Comparison of ENCODE assay signal across 22 cellular contexts in the genomic region with DNA sequence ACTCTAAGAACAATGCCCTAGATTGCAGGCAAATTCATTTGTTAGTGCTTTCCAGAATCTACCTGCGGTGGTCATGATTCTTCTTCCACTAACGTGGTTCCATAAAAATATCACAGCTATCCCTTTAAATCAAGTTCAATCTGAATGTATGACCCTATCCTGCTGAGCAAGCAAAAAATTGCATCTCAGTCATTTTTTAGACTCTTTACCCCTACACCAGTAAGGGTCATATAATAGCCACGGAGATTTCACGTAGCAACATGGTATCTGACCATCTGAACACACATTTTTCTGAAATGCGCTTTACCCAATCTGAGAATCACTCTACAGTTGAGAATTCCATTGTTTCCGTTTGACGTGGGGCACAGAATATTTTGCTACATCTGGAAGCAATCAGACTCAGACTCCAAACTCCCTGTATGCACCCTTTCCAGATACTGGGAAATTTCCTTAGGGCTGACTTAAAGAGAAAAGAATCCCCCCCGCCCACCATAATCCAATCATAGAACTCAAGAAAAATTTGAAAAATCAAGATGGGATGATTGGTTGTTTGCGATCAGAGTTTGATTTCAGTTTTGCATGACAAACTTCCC.
DNase-seq lines count a peak whose midpoint lies in the region; ATAC-seq, FAIRE-seq and TF ChIP-seq lines count a peak whose summit lies in the region.
"Had no signal": no experiment of that assay in that cellular context is flagged by ENCODE, and none has a peak within 500 bp of the region (broad histone marks: within the 10 kb centered on the region; RNA-seq: fewer than 3 reads in every experiment).

No MANE protein-coding gene starts in this region.

- H4K20me1 ChIP-seq in K562 (replicated peaks; ENCODE audit: control insufficient read depth, insufficient read depth, low read length), result no peaks in the 10 kb centered on the region

- no peaks in the 10 kb centered on the region for H3K79me1 ChIP-seq in mesenchymal stem cell (replicated peaks; ENCODE audit: low read length, poor library complexity, severe bottlenecking)

- TF ChIP-seq POLR2A in K562 (conservative IDR thresholded peaks at IDR 0.05), result no peak

- H3K79me2 ChIP-seq in K562 (ENCODE audit: control insufficient read depth, insufficient read depth, low read length), result no peaks in the 10 kb centered on the region

- FAIRE-seq in K562 (lab: Jason Lieb, UNC) (no peak), small intestine (lab: Jason Lieb, UNC) (no peak)

- no peak overlapping the region for H3K27ac ChIP-seq in K562 (ENCODE audit: extremely low read depth, low read depth, low read length)
- H3K27ac ChIP-seq in mesenchymal stem cell (ENCODE audit: low read length, poor library complexity, severe bottlenecking), result no peak overlapping the region
- no peak overlapping the region for H3K27ac ChIP-seq in small intestine (ENCODE audit: low read depth in 1 of 2, low read length in 1 of 2)
- H3K27ac ChIP-seq: psoas muscle, thyroid gland had no signal

- intact Hi-C loops in K562 (cut with micrococcal nuclease), result no loop called here

- BruUV-seq in K562 (replicated peaks; lab: Mats Ljungman, UMichigan), result no TSS peak

- H2AK5ac ChIP-seq in mesenchymal stem cell (ENCODE audit: low read length, severe bottlenecking), result no peak overlapping the region

- H3K4me3 ChIP-seq in AG04449 (ENCODE audit: low read depth, low read length) (no peak overlapping the region), HFF-Myc (replicated peaks; ENCODE audit: low read depth, low read length) (no peak overlapping the region), K562 (no peak overlapping the region), mesenchymal stem cell (ENCODE audit: insufficient read depth in 1 of 2, low read depth in 1 of 2, low read length in 2 of 2) (peak overlapping the region in 1 of 2 experiments; percentile 21), small intestine (ENCODE audit: low read depth in 1 of 2, low read length in 2 of 2) (no peak overlapping the region)
- H3K4me3 ChIP-seq: HAP-1, psoas muscle, thyroid gland had no signal

- POLR2A ChIA-PET in AG04449 (lab: Yijun Ruan, JAX) (no interaction called here), K562 (lab: Yijun Ruan, JAX) (no interaction called here)

- no peak overlapping the region for H2AFZ ChIP-seq in K562 (ENCODE audit: low read depth, low read length)
- H2AFZ ChIP-seq in mesenchymal stem cell (ENCODE audit: low read depth, low read length), result no peak overlapping the region

- H4K91ac ChIP-seq in mesenchymal stem cell (ENCODE audit: low read length), result no peak overlapping the region

- no peak overlapping the region for H3K4me2 ChIP-seq in K562 (ENCODE audit: insufficient read depth, low read length)
- no peak overlapping the region for H3K4me2 ChIP-seq in mesenchymal stem cell (ENCODE audit: low read length, poor library complexity, severe bottlenecking)

- DNase-seq in AG04449 (ENCODE audit: low read depth, low spot score), result peak; percentile 91
- peak; percentile 17 for DNase-seq in HFF-Myc (ENCODE audit: extremely low read depth, low read depth)
- DNase-seq in K562 (ENCODE audit: extremely low read depth in 1 of 4, low spot score in 3 of 4), result no peak
- DNase-seq in mesenchymal stem cell, result no peak
- no peak for DNase-seq in small intestine
- no peak for DNase-seq in HT-29 (ENCODE audit: low spot score)
- DNase-seq in DMS153 treated with DMSO at 0.1 percent for 48 hours (lab: John Stamatoyannopoulos, UW; ENCODE audit: unreplicated experiment), result no peak
- DNase-seq: activated CD4-positive, CD25-positive, alpha-beta regulatory T cell; activated naive CD8-positive, alpha-beta T cell treated with anti-CD3 and anti-CD28 coated beads, Interleukin-2, amount 10 ng/mL, durations not matched to agents 7 days and 5 days; caudate nucleus; CD8-positive, alpha-beta T cell; DMS79 treated with DMSO at 0.1 percent for 48 hours; KBM-7; left cardiac atrium; NCI-H2029 treated with DMSO at 0.1 percent for 48 hours; psoas muscle; stimulated activated CD4-positive, alpha-beta T cell treated with anti-CD3 and anti-CD28 coated beads, Interleukin-12 subunit alpha, Interleukin-12 subunit beta, amount 100 ng/mL, for 4 hours; T-helper 2 cell; thyroid gland had no signal

- CTCF ChIA-PET in AG04449 (lab: Yijun Ruan, JAX), result no interaction called here
- CTCF ChIA-PET in K562 (lab: Yijun Ruan, JAX; ENCODE audit: low intra/inter-chr PET ratio), result no interaction called here

- TF ChIP-seq RAD21 in K562 (CRISPR knock-in tag; conservative IDR thresholded peaks at IDR 0.05 in 1 of 2, IDR thresholded peaks at IDR 0.05 in 1 of 2), result no peak

- no peaks in the 10 kb centered on the region for H3K9me1 ChIP-seq in K562 (ENCODE audit: control insufficient read depth, insufficient read depth, low read length)

- no peak for ATAC-seq in K562
- ATAC-seq in GM18519 (IDR thresholded peaks at IDR 0.05; ENCODE audit: low FRiP score, unreplicated experiment), result no peak
- ATAC-seq: CD8-positive, alpha-beta T cell; esophagus mucosa; left cardiac atrium; psoas muscle had no signal

- H2BK120ac ChIP-seq in mesenchymal stem cell (ENCODE audit: low read depth, low read length), result no peak overlapping the region

- no peak for TF ChIP-seq EP300 in K562 (IDR thresholded peaks at IDR 0.05; ENCODE audit: low read length)

- no peak overlapping the region for H4K8ac ChIP-seq in mesenchymal stem cell (ENCODE audit: low read length)

- H3K27me3 ChIP-seq in K562 (ENCODE audit: control insufficient read depth in 2 of 2, insufficient read depth in 2 of 2, low read length in 2 of 2), result no peaks in the 10 kb centered on the region
- no peaks in the 10 kb centered on the region for H3K27me3 ChIP-seq in mesenchymal stem cell (ENCODE audit: control insufficient read depth in 1 of 2, insufficient read depth in 1 of 2, low read length in 2 of 2)
- H3K27me3 ChIP-seq in small intestine (ENCODE audit: control insufficient read depth in 2 of 2, insufficient read depth in 2 of 2, low read length in 2 of 2), result no peaks in the 10 kb centered on the region
- H3K27me3 ChIP-seq: thyroid gland had no signal

- TF ChIP-seq CTCF in AG04449 (IDR thresholded peaks at IDR 0.05; ENCODE audit: insufficient read depth, low read length, missing control alignments) (no peak), HFF-Myc (IDR thresholded peaks at IDR 0.05; ENCODE audit: low read depth, low read length, missing control alignments) (no peak), K562 (IDR thresholded peaks at IDR 0.05 in 2 of 3, conservative IDR thresholded peaks at IDR 0.05 in 1 of 3; ENCODE audit: insufficient read depth in 2 of 3, low read depth in 1 of 3, low read length in 3 of 3) (no peak)

- no peak overlapping the region for H3K18ac ChIP-seq in mesenchymal stem cell (ENCODE audit: low read depth in 1 of 2, low read length in 2 of 2)

- WGBS in K562 (ENCODE audit: insufficient coverage, low coverage, missing lambda C conversion rate), result 2% methylated on average over 9 of the region's 9 CpGs
- WGBS in mesenchymal stem cell, result 84% methylated on average over 8 of the region's 9 CpGs
- WGBS in small intestine, 3 donors, result 81 to 84% (median 84%) methylated on average over 9 of the region's 9 CpGs

- H3K36me3 ChIP-seq in K562 (ENCODE audit: control insufficient read depth, insufficient read depth, low read length), result no peaks in the 10 kb centered on the region
- no peaks in the 10 kb centered on the region for H3K36me3 ChIP-seq in mesenchymal stem cell (ENCODE audit: control insufficient read depth in 1 of 2, insufficient read depth in 2 of 2, low read depth in 1 of 2, low read length in 2 of 2)
- H3K36me3 ChIP-seq in small intestine (ENCODE audit: control insufficient read depth in 2 of 2, insufficient read depth in 2 of 2, low read length in 2 of 2), result no peaks in the 10 kb centered on the region
- H3K36me3 ChIP-seq: HAP-1, thyroid gland had no signal

- H3K9me3 ChIP-seq in K562 (replicated peaks; ENCODE audit: control insufficient read depth, insufficient read depth, low read depth, low read length) (peaks cover 2% of the 10 kb centered on the region; the same call in 1 of the 2 replicates), mesenchymal stem cell (ENCODE audit: control insufficient read depth, low read length) (no peaks in the 10 kb centered on the region), small intestine (ENCODE audit: control insufficient read depth, low read depth) (no peaks in the 10 kb centered on the region)
- H3K9me3 ChIP-seq: HAP-1, psoas muscle, thyroid gland had no signal

- H3K14ac ChIP-seq in mesenchymal stem cell (ENCODE audit: low read length in 2 of 2), result no peak overlapping the region

- no peak overlapping the region for H3K23ac ChIP-seq in mesenchymal stem cell (ENCODE audit: low read length in 2 of 2)

- no peak overlapping the region for H2BK15ac ChIP-seq in mesenchymal stem cell (ENCODE audit: low read depth, poor library complexity, severe bottlenecking)

- in situ Hi-C loops in K562 (cut with MboI), result no loop called here

- H3K9ac ChIP-seq in K562 (ENCODE audit: insufficient read depth in 1 of 2, low read depth in 2 of 2, low read length in 2 of 2) (no peak overlapping the region), mesenchymal stem cell (ENCODE audit: low read length) (peak overlapping the region; percentile 56)

- H2BK5ac ChIP-seq in mesenchymal stem cell (ENCODE audit: low read depth, low read length, poor library complexity, severe bottlenecking), result no peak overlapping the region

- no peak overlapping the region for H2BK12ac ChIP-seq in mesenchymal stem cell (ENCODE audit: low read length in 2 of 2)

- H3K4ac ChIP-seq in mesenchymal stem cell (ENCODE audit: low read depth in 1 of 2, low read length in 2 of 2), result no peak overlapping the region

- H3K4me1 ChIP-seq in K562 (replicated peaks in 1 of 2; ENCODE audit: control insufficient read depth in 2 of 2, insufficient read depth in 2 of 2, low read length in 2 of 2) (no peaks in the 10 kb centered on the region), mesenchymal stem cell (ENCODE audit: control insufficient read depth, insufficient read depth, low read depth, low read length) (no peaks in the 10 kb centered on the region), small intestine (ENCODE audit: control insufficient read depth in 2 of 2, insufficient read depth in 1 of 2, low read depth in 1 of 2, low read length in 1 of 2) (no peaks in the 10 kb centered on the region)
- H3K4me1 ChIP-seq: HAP-1, psoas muscle, thyroid gland had no signal

TF ChIP-seq in K562, 482 proteins besides CTCF, POLR2A, EP300 and RAD21 (continues in another document):
- no peak for TF ChIP-seq ZNF830 (CRISPR knock-in tag; IDR thresholded peaks at IDR 0.05)
- TF ChIP-seq ZC3H11A (IDR thresholded peaks at IDR 0.05; ENCODE audit: low read depth, low read length), result no peak
- no peak for TF ChIP-seq MTF1 (CRISPR knock-in tag; IDR thresholded peaks at IDR 0.05; ENCODE audit: borderline replicate concordance)
- TF ChIP-seq MEIS2 (IDR thresholded peaks at IDR 0.05; ENCODE audit: partially characterized antibody), result no peak

Comparison
In these comparisons a context has a peak if more than half of its experiments do, and no peak if none do; other contexts are left out.
1. DNase-seq: peak in AG04449 (single experiment) and HFF-Myc (single experiment); none in K562 (0 of 4), mesenchymal stem cell (single experiment), small intestine (single experiment), HT-29 (single experiment) and DMS153 treated with DMSO at 0.1 percent for 48 hours (single experiment).